9 cellular contexts compared by ENCODE assay signal in genomic region chr11:10900686-10901415, GRCh38. TPM values are rescaled to one million over a fixed set of nuclear protein-coding genes. Genes with fewer than 3 reads are reported as not detected.
DNase-seq lines count a peak whose midpoint lies in the region; ATAC-seq, FAIRE-seq and TF ChIP-seq lines count a peak whose summit lies in the region.
"Had no signal": no experiment of that assay in that cellular context is flagged by ENCODE, and none has a peak within 500 bp of the region (broad histone marks: within the 10 kb centered on the region; RNA-seq: fewer than 3 reads in every experiment).

No MANE protein-coding gene starts in this region.

- no peak for FAIRE-seq in H1 (lab: Jason Lieb, UNC)

- peaks cover 0 to 3% (median 0%) of the 10 kb centered on the region in 3 donors for H3K36me3 Mint-ChIP-seq in CD8-positive, alpha-beta memory T cell
- H3K36me3 Mint-ChIP-seq: activated naive CD8-positive, alpha-beta T cell treated with anti-CD3 and anti-CD28 coated beads, Interleukin-2, amount 10 ng/mL, durations not matched to agents 7 days and 5 days had no signal

- TF ChIP-seq RAD21 in H1 (IDR thresholded peaks at IDR 0.05 in 1 of 2, conservative IDR thresholded peaks at IDR 0.05 in 1 of 2; ENCODE audit: low read depth in 2 of 2, low read length in 2 of 2), result no peak

- DNase-seq in CD8-positive, alpha-beta memory T cell, result no peak
- DNase-seq in NCI-H69 (lab: John Stamatoyannopoulos, UW) (peak; percentile 58), H1 (ENCODE audit: low read depth in 1 of 2, low spot score in 2 of 2) (no peak), OCI-M2 (lab: John Stamatoyannopoulos, UW; ENCODE audit: unreplicated experiment) (no peak)
- no peak for DNase-seq in activated CD4-positive, alpha-beta T cell treated with anti-CD3 and anti-CD28 coated beads for 1 hour
- DNase-seq: activated naive CD8-positive, alpha-beta T cell treated with anti-CD3 and anti-CD28 coated beads, Interleukin-2, amount 10 ng/mL, durations not matched to agents 7 days and 5 days had no signal

- WGBS in H1 (ENCODE audit: extremely low coverage in 1 of 2, insufficient coverage in 1 of 2, insufficient read length in 1 of 2, insufficient replicate concordance in 2 of 2, low coverage in 1 of 2, low lambda C conversion rate in 2 of 2, missing lambda C conversion rate in 1 of 2), 2 experiments, result 84% methylated on average over 7 of the region's 7 CpGs; no CpG with 5 or more reads in 1 of the 2 experiments

- H3K4me3 ChIP-seq in CD8-positive, alpha-beta memory T cell (ENCODE audit: low read length), result no peak overlapping the region
- H3K4me3 ChIP-seq in H1 (ENCODE audit: extremely low read depth in 1 of 4, insufficient read depth in 2 of 4, low read depth in 3 of 4, low read length in 4 of 4), result no peak overlapping the region
- no peak overlapping the region for H3K4me3 ChIP-seq in neuron (ENCODE audit: low read length)

- no peak overlapping the region for H3K4me3 Mint-ChIP-seq in CD8-positive, alpha-beta memory T cell
- H3K4me3 Mint-ChIP-seq: activated naive CD8-positive, alpha-beta T cell treated with anti-CD3 and anti-CD28 coated beads, Interleukin-2, amount 10 ng/mL, durations not matched to agents 7 days and 5 days had no signal

- H3K9me3 Mint-ChIP-seq in CD8-positive, alpha-beta memory T cell, result no peaks in the 10 kb centered on the region
- H3K9me3 Mint-ChIP-seq: activated naive CD8-positive, alpha-beta T cell treated with anti-CD3 and anti-CD28 coated beads, Interleukin-2, amount 10 ng/mL, durations not matched to agents 7 days and 5 days had no signal

- peak overlapping the region; percentile 77 for H3K27ac ChIP-seq in CD8-positive, alpha-beta memory T cell (ENCODE audit: low read depth, low read length)
- H3K27ac ChIP-seq in H1 (ENCODE audit: low read depth, low read length), result no peak overlapping the region

- no peaks in the 10 kb centered on the region for H3K9me3 ChIP-seq in CD8-positive, alpha-beta memory T cell (ENCODE audit: low read length)
- H3K9me3 ChIP-seq in H1 (ENCODE audit: insufficient read depth in 2 of 2, low read depth in 1 of 2, low read length in 1 of 2) (no peaks in the 10 kb centered on the region), neuron (ENCODE audit: low read length) (no peaks in the 10 kb centered on the region)

- peak overlapping the region in 1 of 8 donors; percentile 65 for H3K27ac Mint-ChIP-seq in CD8-positive, alpha-beta memory T cell
- H3K27ac Mint-ChIP-seq: activated naive CD8-positive, alpha-beta T cell treated with anti-CD3 and anti-CD28 coated beads, Interleukin-2, amount 10 ng/mL, durations not matched to agents 7 days and 5 days had no signal

- no peak overlapping the region for H3K4ac ChIP-seq in H1 (replicated peaks; ENCODE audit: insufficient read length, low read depth, low read length)

- H3K79me1 ChIP-seq in H1 (ENCODE audit: low read depth, low read length), result no peaks in the 10 kb centered on the region

- H2AK5ac ChIP-seq in H1 (ENCODE audit: low read depth, low read length), result no peak overlapping the region

- H4K8ac ChIP-seq in H1 (ENCODE audit: extremely low read depth, insufficient read depth, low read length), result no peak overlapping the region

- H4K91ac ChIP-seq in H1 (replicated peaks; ENCODE audit: insufficient read length, low read length), result no peak overlapping the region

- no peaks in the 10 kb centered on the region for H4K20me1 ChIP-seq in H1 (replicated peaks in 1 of 2; ENCODE audit: control insufficient read depth in 1 of 2, insufficient read depth in 2 of 2, low read length in 2 of 2)

- H2BK5ac ChIP-seq in H1 (ENCODE audit: low read depth, low read length), result no peak overlapping the region

- peaks cover 19 to 23% of the 10 kb centered on the region in 2 donors for H3K27me3 Mint-ChIP-seq in CD8-positive, alpha-beta memory T cell
- H3K27me3 Mint-ChIP-seq: activated naive CD8-positive, alpha-beta T cell treated with anti-CD3 and anti-CD28 coated beads, Interleukin-2, amount 10 ng/mL, durations not matched to agents 7 days and 5 days had no signal

- no peak overlapping the region for H3K4me2 ChIP-seq in H1 (ENCODE audit: insufficient read depth in 1 of 2, low read depth in 2 of 2, low read length in 2 of 2)

- H2BK120ac ChIP-seq in H1 (replicated peaks; ENCODE audit: low read depth, low read length), result no peak overlapping the region

- H3K23me2 ChIP-seq in H1 (ENCODE audit: low read depth, low read length), result no peaks in the 10 kb centered on the region

- no peak overlapping the region for H2BK20ac ChIP-seq in H1 (ENCODE audit: low read length)

- no peak overlapping the region for H3K56ac ChIP-seq in H1 (replicated peaks; ENCODE audit: insufficient read length, low read depth, low read length)

- POLR2A ChIA-PET in CD8-positive, alpha-beta memory T cell (lab: Charles Lee), result no interaction called here
- POLR2A ChIA-PET in H1 (lab: Charles Lee; ENCODE audit: partially characterized antibody), result interaction anchor here (0.7 to 1.1 kb wide), 4 partner anchors 10 to 104 kb away, joined by 3 to 4 read pairs (median 3); partner anchors contain the start of gene EIF4G2

- no peaks in the 10 kb centered on the region for H3K79me2 ChIP-seq in H1 (ENCODE audit: control insufficient read depth in 1 of 2, insufficient read depth in 2 of 2, low read length in 2 of 2)

- H3K27me3 ChIP-seq in CD8-positive, alpha-beta memory T cell (ENCODE audit: insufficient read depth, low read length, poor library complexity, severe bottlenecking), result no peaks in the 10 kb centered on the region
- H3K27me3 ChIP-seq in H1 (replicated peaks in 1 of 4; ENCODE audit: control insufficient read depth in 3 of 4, extremely low read depth in 1 of 4, insufficient read depth in 3 of 4, low read length in 3 of 4) (no peaks in the 10 kb centered on the region), neuron (ENCODE audit: insufficient read depth, low read length) (no peaks in the 10 kb centered on the region)

- no peak overlapping the region for H3K9ac ChIP-seq in H1 (replicated peaks in 1 of 4; ENCODE audit: extremely low read depth in 1 of 4, low read depth in 3 of 4, low read length in 3 of 4)

- H3K4me1 Mint-ChIP-seq in CD8-positive, alpha-beta memory T cell, result no peaks in the 10 kb centered on the region

- no peak overlapping the region for H3K23ac ChIP-seq in H1 (ENCODE audit: insufficient read length)

- CTCF ChIA-PET in CD8-positive, alpha-beta memory T cell (lab: Charles Lee), result interaction anchor here (1.0 to 1.6 kb wide), 4 partner anchors 22 to 108 kb away, joined by 3 to 9 read pairs (median 6); no protein-coding TSS in a partner anchor
- CTCF ChIA-PET in H1 (lab: Charles Lee; ENCODE audit: partially characterized antibody), result interaction anchor here (0.8 to 2.6 kb wide), 4 partner anchors 15 to 135 kb away, joined by 3 to 9 read pairs (median 4); no protein-coding TSS in a partner anchor

- 0 out of 2 replicates have a peak overlapping the region, but pooled peaks have one; percentile 8 for H2BK15ac ChIP-seq in H1 (ENCODE audit: low read length)

- no peak for ATAC-seq in HG03571 (IDR thresholded peaks at IDR 0.05; ENCODE audit: unreplicated experiment)
- no peak for ATAC-seq in GM18907 (IDR thresholded peaks at IDR 0.05; ENCODE audit: unreplicated experiment)

- no peak for TF ChIP-seq CTCF in H1 (IDR thresholded peaks at IDR 0.05; ENCODE audit: control extremely low read depth in 1 of 3, insufficient read depth in 1 of 3, low read depth in 1 of 3, low read length in 3 of 3)

- H2BK12ac ChIP-seq in H1 (ENCODE audit: low read depth, low read length), result no peak overlapping the region

- no peak overlapping the region for H3K18ac ChIP-seq in H1 (ENCODE audit: extremely low read depth, low read length)

- no peak for TF ChIP-seq POLR2A in H1 (IDR thresholded peaks at IDR 0.05; ENCODE audit: control extremely low read depth in 1 of 2, low read depth in 2 of 2, low read length in 2 of 2)

- no peak overlapping the region for H3K14ac ChIP-seq in H1 (ENCODE audit: insufficient read length)

- no peak for TF ChIP-seq EP300 in H1 (IDR thresholded peaks at IDR 0.05; ENCODE audit: borderline replicate concordance in 1 of 2, low read depth in 2 of 2, low read length in 2 of 2)

- H3K4me1 ChIP-seq in CD8-positive, alpha-beta memory T cell (ENCODE audit: insufficient read depth, low read length), result no peaks in the 10 kb centered on the region
- H3K4me1 ChIP-seq in H1 (replicated peaks in 1 of 4; ENCODE audit: control insufficient read depth in 3 of 4, insufficient read depth in 4 of 4, low read length in 3 of 4) (no peaks in the 10 kb centered on the region), neuron (ENCODE audit: insufficient read depth, low read length) (peaks cover 12% of the 10 kb centered on the region)

- H4K5ac ChIP-seq in H1 (ENCODE audit: insufficient read length, low read depth, low read length), result no peak overlapping the region

- H2AFZ ChIP-seq in H1 (ENCODE audit: low read length) (no peak overlapping the region), neuron (ENCODE audit: low read depth, low read length) (peak overlapping the region; percentile 29)

- H3K36me3 ChIP-seq in CD8-positive, alpha-beta memory T cell (ENCODE audit: insufficient read depth, low read length), result no peaks in the 10 kb centered on the region
- no peaks in the 10 kb centered on the region for H3K36me3 ChIP-seq in H1 (ENCODE audit: control insufficient read depth in 2 of 4, insufficient read depth in 4 of 4, low read length in 3 of 4)
- no peaks in the 10 kb centered on the region for H3K36me3 ChIP-seq in neuron (ENCODE audit: insufficient read depth, low read length)

TF ChIP-seq in H1, 55 proteins besides CTCF, POLR2A, EP300 and RAD21 (continues in another document):
- TF ChIP-seq, protein P1, sequence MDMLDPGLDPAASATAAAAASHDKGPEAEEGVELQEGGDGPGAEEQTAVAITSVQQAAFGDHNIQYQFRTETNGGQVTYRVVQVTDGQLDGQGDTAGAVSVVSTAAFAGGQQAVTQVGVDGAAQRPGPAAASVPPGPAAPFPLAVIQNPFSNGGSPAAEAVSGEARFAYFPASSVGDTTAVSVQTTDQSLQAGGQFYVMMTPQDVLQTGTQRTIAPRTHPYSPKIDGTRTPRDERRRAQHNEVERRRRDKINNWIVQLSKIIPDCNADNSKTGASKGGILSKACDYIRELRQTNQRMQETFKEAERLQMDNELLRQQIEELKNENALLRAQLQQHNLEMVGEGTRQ (IDR thresholded peaks at IDR 0.05; ENCODE audit: low read length), result no peak
- TF ChIP-seq SP2 (IDR thresholded peaks at IDR 0.05; ENCODE audit: low read length) (no peak), EZH2 (IDR thresholded peaks at IDR 0.05; ENCODE audit: low read depth, low read length, severe bottlenecking) (no peak)

RNA-seq across cellular contexts. Expression of gene ZBED5, which starts 43.0 kb away (rescaled TPM):
- total RNA-seq in CD8-positive, alpha-beta memory T cell, result 10 to 100 TPM; 45.7 to 51.9 TPM
- 15.1 TPM for polyA plus RNA-seq in CD8-positive, alpha-beta memory T cell
- 48.7 and 54.2 TPM in 2 replicates for total RNA-seq in H1 (2021; fragmentation: NEBNext Ultra II Directional; extraction: Animal tissue kit (Norgen Biotek cat#: 25700))
- 47.9 and 94.7 TPM in 2 replicates for polyA plus RNA-seq in H1 (2011; rRNA removed)
- 39.7 TPM for polyA plus RNA-seq in H1 (2011; cell fraction: cytosol; rRNA removed)
- 31.1 TPM for polyA plus RNA-seq in H1 (2011; cell fraction: nucleus; rRNA removed)
- polyA plus RNA-seq in H1 (2012, experiment 1 of 2), result 28.8 to 48.3 TPM (median 33.8 TPM) in 4 replicates
- polyA plus RNA-seq in H1 (2012, experiment 2 of 2), result 4.4 TPM
- polyA plus RNA-seq in H1 (2013, experiment 1 of 2), result 43.7 TPM
- 43.6 TPM for polyA plus RNA-seq in H1 (2013, experiment 2 of 2)
- 147 and 161 TPM in 2 replicates for polyA minus RNA-seq in H1 (2011; rRNA and poly(A)+ RNA removed)
- polyA minus RNA-seq in H1 (2011; cell fraction: cytosol; rRNA and poly(A)+ RNA removed), result 66.1 TPM
- polyA minus RNA-seq in H1 (2011; cell fraction: nucleus; rRNA and poly(A)+ RNA removed), result 120 TPM
